8 cellular contexts compared by ENCODE assay signal in the genomic region with DNA sequence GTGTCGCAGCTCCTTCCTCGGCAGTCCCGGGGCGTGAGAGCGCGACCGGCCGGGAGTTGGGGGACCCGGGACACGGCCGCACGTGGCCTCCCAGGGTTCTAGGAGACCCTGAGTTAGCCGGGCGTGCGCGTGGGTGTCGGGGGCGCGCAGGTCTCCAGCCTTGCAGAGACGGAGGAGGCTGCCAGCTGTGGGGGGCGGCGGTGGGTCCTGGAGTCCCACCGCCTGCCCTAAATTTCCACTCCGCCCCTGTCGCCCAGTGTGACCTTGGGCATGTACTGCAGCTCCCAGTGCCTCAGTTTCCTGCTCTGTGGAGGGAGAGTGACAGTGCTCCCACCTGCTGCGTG. TPM values are rescaled to one million over a fixed set of nuclear protein-coding genes. Genes with fewer than 3 reads are reported as not detected.
A peak's percentile ranks its signal among the peaks of the same experiment; 100 is the strongest.
DNase-seq lines count a peak whose midpoint lies in the region; ATAC-seq and TF ChIP-seq lines count a peak whose summit lies in the region.

No MANE protein-coding gene starts in this region.

- TF ChIP-seq CTCF in OCI-LY1 (IDR thresholded peaks at IDR 0.05; ENCODE audit: low read length) (no peak), fibroblast of lung (conservative IDR thresholded peaks at IDR 0.05 in 1 of 2, IDR thresholded peaks at IDR 0.05 in 1 of 2; ENCODE audit: low read depth in 1 of 2, low read length in 2 of 2) (no peak), retinal pigment epithelial cell (conservative IDR thresholded peaks at IDR 0.05; ENCODE audit: low read depth, low read length) (no peak), GM13976 (IDR thresholded peaks at IDR 0.05; ENCODE audit: borderline replicate concordance, control extremely low read depth, extremely low read depth, insufficient read depth, missing control alignments) (no peak)

- H3K4me2 ChIP-seq in BLaER1 = peak overlapping the region; percentile 92
- peak overlapping the region; percentile 75 for H3K4me2 ChIP-seq in OCI-LY1 (ENCODE audit: low read length)
- peak overlapping the region; percentile 62 for H3K4me2 ChIP-seq in fibroblast of lung (ENCODE audit: extremely low read depth, insufficient read depth, low read length)

- DNase-seq in fibroblast of lung (ENCODE audit: low read depth in 2 of 2) (no peak), retinal pigment epithelial cell (ENCODE audit: low read depth) (no peak), GM13976 (ENCODE audit: low spot score) (no peak)

- H3K27ac ChIP-seq in BLaER1 = peak overlapping the region; percentile 44; the same call in 1 of the 2 replicates
- H3K27ac ChIP-seq in OCI-LY1 (ENCODE audit: low read depth, low read length, poor library complexity, severe bottlenecking) = no peak overlapping the region
- H3K27ac ChIP-seq in fibroblast of lung (ENCODE audit: insufficient read depth, low read length) = no peak overlapping the region

- ATAC-seq in GM19351 (IDR thresholded peaks at IDR 0.05; ENCODE audit: unreplicated experiment) (no peak), HG03354 (IDR thresholded peaks at IDR 0.05; ENCODE audit: poor library complexity, severe bottlenecking, unreplicated experiment) (no peak), HG03571 (IDR thresholded peaks at IDR 0.05; ENCODE audit: unreplicated experiment) (no peak)

- H3K9me2 ChIP-seq in OCI-LY1 (ENCODE audit: low read depth, low read length) = no peaks in the 10 kb centered on the region

- H3K4me3 ChIP-seq in BLaER1 = peak overlapping the region; percentile 65
- peak overlapping the region; percentile 59 for H3K4me3 ChIP-seq in OCI-LY1 (ENCODE audit: low read depth, low read length, poor library complexity, severe bottlenecking)
- H3K4me3 ChIP-seq in fibroblast of lung (replicated peaks in 1 of 4; ENCODE audit: control extremely low read depth in 1 of 4, insufficient read depth in 1 of 4, low read depth in 3 of 4, low read length in 4 of 4) = peak overlapping the region in 1 of 4 experiments; percentile 39
- peak overlapping the region; percentile 26 for H3K4me3 ChIP-seq in retinal pigment epithelial cell (ENCODE audit: low read length)

- H3K9ac ChIP-seq in BLaER1 (peak overlapping the region; percentile 51; the same call in 1 of the 2 replicates), OCI-LY1 (ENCODE audit: low read length) (peak overlapping the region; percentile 31; the same call in 1 of the 2 replicates), fibroblast of lung (ENCODE audit: insufficient read depth, low read length) (no peak overlapping the region)

- no peaks in the 10 kb centered on the region for H4K20me1 ChIP-seq in BLaER1
- H4K20me1 ChIP-seq in OCI-LY1 (ENCODE audit: insufficient read depth, low read length) = no peaks in the 10 kb centered on the region
- no peaks in the 10 kb centered on the region for H4K20me1 ChIP-seq in fibroblast of lung (ENCODE audit: control insufficient read depth, extremely low read depth, insufficient read depth, low read length)

- in situ Hi-C loops in GM13976 (cut with MboI; ENCODE audit: low sequenced_read_pairs, unreplicated experiment) = no loop called here

- H3K79me2 ChIP-seq in OCI-LY1 (ENCODE audit: insufficient read depth, low read length) (no peaks in the 10 kb centered on the region), fibroblast of lung (ENCODE audit: control insufficient read depth, insufficient read depth, low read length) (no peaks in the 10 kb centered on the region)

- H3K36me3 ChIP-seq in BLaER1 (no peaks in the 10 kb centered on the region), OCI-LY1 (ENCODE audit: insufficient read depth, low read length) (no peaks in the 10 kb centered on the region), fibroblast of lung (ENCODE audit: control insufficient read depth, insufficient read depth, low read length) (no peaks in the 10 kb centered on the region)

- H3K9me3 ChIP-seq in BLaER1 (no peaks in the 10 kb centered on the region), OCI-LY1 (ENCODE audit: low read length) (no peaks in the 10 kb centered on the region), fibroblast of lung (ENCODE audit: control insufficient read depth, insufficient read depth, low read depth, low read length) (no peaks in the 10 kb centered on the region)

- H3K27me3 ChIP-seq in BLaER1 = no peaks in the 10 kb centered on the region
- no peaks in the 10 kb centered on the region for H3K27me3 ChIP-seq in OCI-LY1 (ENCODE audit: insufficient read depth, low read length)
- no peaks in the 10 kb centered on the region for H3K27me3 ChIP-seq in fibroblast of lung (ENCODE audit: control insufficient read depth, insufficient read depth, low read length)

- H2AFZ ChIP-seq in OCI-LY1 (ENCODE audit: low read length) (no peak overlapping the region), fibroblast of lung (ENCODE audit: low read length) (no peak overlapping the region)

- H3K4me1 ChIP-seq in BLaER1 (peaks cover 24% of the 10 kb centered on the region), OCI-LY1 (ENCODE audit: insufficient read depth, low read length, severe bottlenecking) (peaks cover 11% of the 10 kb centered on the region), fibroblast of lung (ENCODE audit: control insufficient read depth, extremely low read depth, insufficient read depth, low read length) (no peaks in the 10 kb centered on the region)

- H3F3A ChIP-seq in OCI-LY1 (ENCODE audit: insufficient read depth, low read length) = no peaks in the 10 kb centered on the region

RNA-seq across cellular contexts. Expression of a gene that starts 18.8 kb away (rescaled TPM):
- total RNA-seq in fibroblast of lung = 19.5 and 21.3 TPM in 2 replicates
- polyA plus RNA-seq in fibroblast of lung = 18.9 and 34.0 TPM in 2 replicates
- polyA plus RNA-seq in fibroblast of lung (2012) = 37.5 and 58.3 TPM in 2 replicates
- 24.6 and 47.3 TPM in 2 replicates for polyA minus RNA-seq in fibroblast of lung (ENCODE audit: low replicate concordance)

RNA-seq across cellular contexts. Expression of a gene that starts 52.9 kb away (rescaled TPM):
- total RNA-seq in fibroblast of lung = 3.3 and 4.6 TPM in 2 replicates
- 1.6 and 5.5 TPM in 2 replicates for polyA plus RNA-seq in fibroblast of lung
- polyA plus RNA-seq in fibroblast of lung (2012) = 1.8 and 4.8 TPM in 2 replicates
- not detected in 2 replicates for polyA minus RNA-seq in fibroblast of lung (ENCODE audit: low replicate concordance)
